ENCODE assay signal across 17 cellular contexts in genomic region chr9:134466869-134467616, GRCh38.
"Had no signal": no experiment of that assay in that cellular context is flagged by ENCODE, and none has a peak within 500 bp of the region (broad histone marks: within the 10 kb centered on the region; RNA-seq: fewer than 3 reads in every experiment).

No MANE protein-coding gene starts in this region.

- H3K36me3 Mint-ChIP-seq: activated CD4-positive, alpha-beta memory T cell treated with anti-CD3 and anti-CD28 coated beads for 36 hours; activated naive CD4-positive, alpha-beta T cell treated with anti-CD3 and anti-CD28 coated beads, Interleukin-2, amount 50 U/mL, for 72 hours; type B pancreatic cell had no signal

- H3K27me3 ChIP-seq: body of pancreas, esophagus muscularis mucosa, pancreas had no signal

- H3K27me3 Mint-ChIP-seq: activated CD4-positive, alpha-beta memory T cell treated with anti-CD3 and anti-CD28 coated beads for 36 hours; activated CD4-positive, alpha-beta T cell treated with anti-CD3 and anti-CD28 coated beads for 36 hours; activated T-cell treated with anti-CD3 and anti-CD28 coated beads, Interleukin-2, amount 50 U/mL, for 24 hours; type B pancreatic cell had no signal

- H3K4me3 ChIP-seq: body of pancreas, esophagus muscularis mucosa, pancreas had no signal

- FAIRE-seq: colon, pancreas had no signal

- DNase-seq: activated CD4-positive, alpha-beta memory T cell treated with anti-CD3 and anti-CD28 coated beads for 36 hours; activated CD4-positive, alpha-beta T cell treated with anti-CD3 and anti-CD28 coated beads for 36 hours; activated gamma-delta T cell; activated T-cell treated with anti-CD3 and anti-CD28 coated beads, Interleukin-2, amount 50 U/mL, for 24 hours; amniotic stem cell; body of pancreas; caudate nucleus; left cardiac atrium; midbrain; stimulated activated CD4-positive, alpha-beta T cell treated with anti-CD3 and anti-CD28 coated beads, Interleukin-1b, Interleukin-23, amount 100 ng/mL, for 48 hours; stimulated activated naive CD8-positive, alpha-beta T cell treated with anti-CD3 and anti-CD28 coated beads, Interleukin-15, amount 100 ng/mL, for 72 hours had no signal

- H3K9me3 ChIP-seq: esophagus muscularis mucosa, pancreas had no signal

- H3K9me3 Mint-ChIP-seq: activated naive CD4-positive, alpha-beta T cell treated with anti-CD3 and anti-CD28 coated beads, Interleukin-2, amount 50 U/mL, for 72 hours; activated T-cell treated with anti-CD3 and anti-CD28 coated beads, Interleukin-2, amount 50 U/mL, for 24 hours; type B pancreatic cell had no signal

- H3K4me3 Mint-ChIP-seq: activated CD4-positive, alpha-beta memory T cell treated with anti-CD3 and anti-CD28 coated beads for 36 hours; activated CD4-positive, alpha-beta T cell treated with anti-CD3 and anti-CD28 coated beads for 36 hours; activated T-cell treated with anti-CD3 and anti-CD28 coated beads, Interleukin-2, amount 50 U/mL, for 24 hours; stimulated activated naive CD8-positive, alpha-beta T cell treated with anti-CD3 and anti-CD28 coated beads, Interleukin-15, amount 100 ng/mL, for 72 hours; type B pancreatic cell had no signal

- H3K27ac Mint-ChIP-seq: activated CD4-positive, alpha-beta memory T cell treated with anti-CD3 and anti-CD28 coated beads for 36 hours; activated CD4-positive, alpha-beta T cell treated with anti-CD3 and anti-CD28 coated beads for 36 hours; activated naive CD4-positive, alpha-beta T cell treated with anti-CD3 and anti-CD28 coated beads, Interleukin-2, amount 50 U/mL, for 72 hours; activated T-cell treated with anti-CD3 and anti-CD28 coated beads, Interleukin-2, amount 50 U/mL, for 24 hours; stimulated activated naive CD8-positive, alpha-beta T cell treated with anti-CD3 and anti-CD28 coated beads, Interleukin-15, amount 100 ng/mL, for 72 hours had no signal

- H3K27ac ChIP-seq: body of pancreas, pancreas, VCaP had no signal

- H3K4me1 Mint-ChIP-seq: activated CD4-positive, alpha-beta T cell treated with anti-CD3 and anti-CD28 coated beads for 36 hours had no signal

- ATAC-seq: activated CD4-positive, alpha-beta T cell treated with anti-CD3 and anti-CD28 coated beads for 36 hours; activated naive CD4-positive, alpha-beta T cell treated with anti-CD3 and anti-CD28 coated beads, Interleukin-2, amount 50 U/mL, for 72 hours; body of pancreas; left cardiac atrium; pancreas; stimulated activated naive CD8-positive, alpha-beta T cell treated with anti-CD3 and anti-CD28 coated beads, Interleukin-15, amount 100 ng/mL, for 72 hours had no signal

- H3K4me1 ChIP-seq: body of pancreas, pancreas had no signal

- H3K36me3 ChIP-seq: esophagus muscularis mucosa, pancreas had no signal
